ENCODE assay signal across 30 cellular contexts in the genomic region with DNA sequence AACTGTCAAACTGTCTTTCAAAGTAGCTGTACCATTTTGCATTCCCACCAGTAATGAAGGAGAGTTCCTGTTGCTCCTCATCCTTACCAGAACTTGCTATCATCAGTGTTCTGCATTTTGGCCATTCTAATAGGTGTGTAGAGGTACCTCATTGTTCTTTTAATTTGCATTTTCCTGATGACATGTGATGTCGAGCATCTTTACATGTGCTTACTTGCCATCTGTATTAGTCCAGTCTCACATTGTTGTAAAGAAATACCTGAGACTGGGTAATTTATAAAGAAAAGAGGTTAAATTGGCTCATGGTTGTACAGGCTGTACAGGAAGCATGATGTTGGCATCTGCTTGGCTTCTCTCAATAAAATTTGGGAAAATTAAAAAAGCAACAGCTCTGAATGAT.
"Had no signal": no experiment of that assay in that cellular context is flagged by ENCODE, and none has a peak within 500 bp of the region (broad histone marks: within the 10 kb centered on the region; RNA-seq: fewer than 3 reads in every experiment).

No MANE protein-coding gene starts in this region.

- H3K27ac Mint-ChIP-seq: activated B cell treated with CpG ODN at 0.5 μM for 24 hours; activated CD4-positive, alpha-beta memory T cell treated with anti-CD3 and anti-CD28 coated beads, Interleukin-2, amount 10 ng/mL, durations not matched to agents 7 days and 5 days; activated CD4-positive, alpha-beta T cell treated with anti-CD3 and anti-CD28 coated beads, Interleukin-2, amount 10 ng/mL, durations not matched to agents 24 days and 14 days; activated CD8-positive, alpha-beta memory T cell treated with anti-CD3 and anti-CD28 coated beads, Interleukin-2, amount 10 ng/mL, durations not matched to agents 7 days and 5 days; activated CD8-positive, alpha-beta T cell treated with anti-CD3 and anti-CD28 coated beads, Interleukin-2, amount 10 ng/mL, durations not matched to agents 7 days and 5 days; activated naive CD4-positive, alpha-beta T cell treated with anti-CD3 and anti-CD28 coated beads, Interleukin-2, amount 50 U/mL, for 72 hours; activated naive CD8-positive, alpha-beta T cell treated with anti-CD3 and anti-CD28 coated beads for 36 hours; activated T-cell treated with anti-CD3 and anti-CD28 coated beads, Interleukin-2, amount 50 U/mL, for 24 hours; activated T-helper 2 cell treated with anti-CD3 and anti-CD28 coated beads, Interferon-gamma antibody, Interleukin-2, Interleukin-4, amounts not matched to agents 10 μg/mL and 5 μg/mL and 100 μg/mL, durations not matched to agents 14 hours and 24 hours and 36 hours had no signal

- FAIRE-seq: astrocyte, TTC549 had no signal

- DNase-seq: activated B cell treated with CpG ODN at 0.5 μM for 24 hours; activated CD4-positive, alpha-beta memory T cell treated with anti-CD3 and anti-CD28 coated beads, Interleukin-2, amount 10 ng/mL, durations not matched to agents 7 days and 5 days; activated CD4-positive, alpha-beta T cell treated with anti-CD3 and anti-CD28 coated beads for 4 hours; activated CD4-positive, alpha-beta T cell treated with anti-CD3 and anti-CD28 coated beads, Interleukin-2, amount 10 ng/mL, durations not matched to agents 24 days and 14 days; activated CD4-positive, alpha-beta T cell treated with anti-CD3 and anti-CD28 coated beads, Interleukin-2, amount 50 U/mL, for 1 hour; activated CD4-positive, alpha-beta T cell treated with anti-CD3 and anti-CD28 coated beads, Interleukin-2, amount 50 U/mL, for 4 hours; activated CD4-positive, CD25-positive, alpha-beta regulatory T cell treated with anti-CD3 and anti-CD28 coated beads, Interleukin-2, amount 50 U/mL, for 72 hours; activated CD8-positive, alpha-beta memory T cell treated with anti-CD3 and anti-CD28 coated beads for 24 hours; activated CD8-positive, alpha-beta memory T cell treated with anti-CD3 and anti-CD28 coated beads, Interleukin-2, amount 10 ng/mL, durations not matched to agents 7 days and 5 days; activated CD8-positive, alpha-beta memory T cell treated with anti-CD3 and anti-CD28 coated beads, Interleukin-2, amount 50 U/mL, for 48 hours; activated CD8-positive, alpha-beta T cell treated with anti-CD3 and anti-CD28 coated beads, Interleukin-2, amount 10 ng/mL, durations not matched to agents 7 days and 5 days; activated effector memory CD4-positive, alpha-beta T cell treated with Interleukin-2 at 50 U/mL for 16 hours; activated gamma-delta T cell; activated naive CD4-positive, alpha-beta T cell treated with anti-CD3 and anti-CD28 coated beads, Interleukin-2, amount 50 U/mL, for 16 hours; activated naive CD4-positive, alpha-beta T cell treated with Interleukin-2 at 50 U/mL for 16 hours; activated naive CD8-positive, alpha-beta T cell treated with anti-CD3 and anti-CD28 coated beads for 36 hours; activated T-cell treated with anti-CD3 and anti-CD28 coated beads, Interleukin-2, amount 50 U/mL, for 24 hours; activated T-cell treated with anti-CD3 and anti-CD28 coated beads, Interleukin-2, amount 50 U/mL, for 48 hours; adrenal gland; amniotic stem cell; aorta; central memory CD4-positive, alpha-beta T cell; T-cell; T-helper 17 cell had no signal

- H3K9me3 Mint-ChIP-seq: activated B cell treated with CpG ODN at 0.5 μM for 24 hours; activated CD4-positive, alpha-beta memory T cell treated with anti-CD3 and anti-CD28 coated beads, Interleukin-2, amount 10 ng/mL, durations not matched to agents 7 days and 5 days; activated naive CD4-positive, alpha-beta T cell treated with anti-CD3 and anti-CD28 coated beads, Interleukin-2, amount 50 U/mL, for 72 hours; activated naive CD8-positive, alpha-beta T cell treated with anti-CD3 and anti-CD28 coated beads for 36 hours; activated T-cell treated with anti-CD3 and anti-CD28 coated beads, Interleukin-2, amount 50 U/mL, for 24 hours; activated T-helper 2 cell treated with anti-CD3 and anti-CD28 coated beads, Interferon-gamma antibody, Interleukin-2, Interleukin-4, amounts not matched to agents 10 μg/mL and 5 μg/mL and 100 μg/mL, durations not matched to agents 14 hours and 24 hours and 36 hours had no signal

- H3K27me3 Mint-ChIP-seq: T-helper 17 cell had no signal

- H3K4me1 Mint-ChIP-seq: activated B cell treated with CpG ODN at 0.5 μM for 24 hours had no signal

- H3K4me3 ChIP-seq: adrenal gland had no signal

- ATAC-seq: activated CD8-positive, alpha-beta memory T cell treated with anti-CD3 and anti-CD28 coated beads, Interleukin-2, amount 10 ng/mL, durations not matched to agents 7 days and 5 days; activated CD8-positive, alpha-beta T cell treated with anti-CD3 and anti-CD28 coated beads, Interleukin-2, amount 10 ng/mL, durations not matched to agents 7 days and 5 days; activated naive CD4-positive, alpha-beta T cell treated with anti-CD3 and anti-CD28 coated beads, Interleukin-2, amount 50 U/mL, for 72 hours; T-cell; T-helper 17 cell had no signal

- H3K36me3 Mint-ChIP-seq: activated CD8-positive, alpha-beta memory T cell treated with anti-CD3 and anti-CD28 coated beads, Interleukin-2, amount 10 ng/mL, durations not matched to agents 7 days and 5 days; activated naive CD8-positive, alpha-beta T cell treated with anti-CD3 and anti-CD28 coated beads for 36 hours; brain; T-cell had no signal

- H3K27me3 ChIP-seq: adrenal gland had no signal

- H3K36me3 ChIP-seq: adrenal gland had no signal

- H3K4me3 Mint-ChIP-seq: activated B cell treated with CpG ODN at 0.5 μM for 24 hours; activated CD4-positive, alpha-beta memory T cell treated with anti-CD3 and anti-CD28 coated beads, Interleukin-2, amount 10 ng/mL, durations not matched to agents 7 days and 5 days; activated CD4-positive, alpha-beta T cell treated with anti-CD3 and anti-CD28 coated beads, Interleukin-2, amount 10 ng/mL, durations not matched to agents 24 days and 14 days; activated CD8-positive, alpha-beta memory T cell treated with anti-CD3 and anti-CD28 coated beads, Interleukin-2, amount 10 ng/mL, durations not matched to agents 7 days and 5 days; activated CD8-positive, alpha-beta T cell treated with anti-CD3 and anti-CD28 coated beads, Interleukin-2, amount 10 ng/mL, durations not matched to agents 7 days and 5 days; activated naive CD8-positive, alpha-beta T cell treated with anti-CD3 and anti-CD28 coated beads for 36 hours; activated T-cell treated with anti-CD3 and anti-CD28 coated beads, Interleukin-2, amount 50 U/mL, for 24 hours; brain; T-cell; T-helper 17 cell had no signal

- H3K9me3 ChIP-seq: adrenal gland had no signal

- H3K27ac ChIP-seq: adrenal gland, VCaP had no signal
